1 cellular context compared by ENCODE assay signal in the genomic region with DNA sequence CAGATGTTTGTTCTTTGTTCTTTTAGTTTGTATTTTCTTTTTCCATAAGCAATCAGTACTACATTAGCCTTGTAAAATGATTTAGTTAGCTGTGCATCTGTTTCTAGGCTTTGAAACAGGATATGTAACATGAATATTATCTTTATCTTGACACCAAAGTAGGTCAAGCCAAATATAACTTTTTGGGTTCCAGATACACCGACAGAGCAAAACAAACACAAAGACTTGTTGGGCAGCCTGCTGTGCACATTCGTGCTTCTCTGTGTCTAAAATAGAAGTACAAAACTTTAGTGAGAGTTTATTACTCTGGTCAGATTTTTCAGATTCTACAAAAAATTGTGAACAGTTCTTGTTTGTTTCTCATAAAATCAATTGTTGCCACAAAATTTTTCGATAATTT.
TF ChIP-seq lines count a peak whose summit lies in the region.

No MANE protein-coding gene starts in this region.

TF ChIP-seq in GM12878, 131 proteins besides CTCF, POLR2A, EP300 and RAD21 (continued from another document):
- TF ChIP-seq, protein P1, sequence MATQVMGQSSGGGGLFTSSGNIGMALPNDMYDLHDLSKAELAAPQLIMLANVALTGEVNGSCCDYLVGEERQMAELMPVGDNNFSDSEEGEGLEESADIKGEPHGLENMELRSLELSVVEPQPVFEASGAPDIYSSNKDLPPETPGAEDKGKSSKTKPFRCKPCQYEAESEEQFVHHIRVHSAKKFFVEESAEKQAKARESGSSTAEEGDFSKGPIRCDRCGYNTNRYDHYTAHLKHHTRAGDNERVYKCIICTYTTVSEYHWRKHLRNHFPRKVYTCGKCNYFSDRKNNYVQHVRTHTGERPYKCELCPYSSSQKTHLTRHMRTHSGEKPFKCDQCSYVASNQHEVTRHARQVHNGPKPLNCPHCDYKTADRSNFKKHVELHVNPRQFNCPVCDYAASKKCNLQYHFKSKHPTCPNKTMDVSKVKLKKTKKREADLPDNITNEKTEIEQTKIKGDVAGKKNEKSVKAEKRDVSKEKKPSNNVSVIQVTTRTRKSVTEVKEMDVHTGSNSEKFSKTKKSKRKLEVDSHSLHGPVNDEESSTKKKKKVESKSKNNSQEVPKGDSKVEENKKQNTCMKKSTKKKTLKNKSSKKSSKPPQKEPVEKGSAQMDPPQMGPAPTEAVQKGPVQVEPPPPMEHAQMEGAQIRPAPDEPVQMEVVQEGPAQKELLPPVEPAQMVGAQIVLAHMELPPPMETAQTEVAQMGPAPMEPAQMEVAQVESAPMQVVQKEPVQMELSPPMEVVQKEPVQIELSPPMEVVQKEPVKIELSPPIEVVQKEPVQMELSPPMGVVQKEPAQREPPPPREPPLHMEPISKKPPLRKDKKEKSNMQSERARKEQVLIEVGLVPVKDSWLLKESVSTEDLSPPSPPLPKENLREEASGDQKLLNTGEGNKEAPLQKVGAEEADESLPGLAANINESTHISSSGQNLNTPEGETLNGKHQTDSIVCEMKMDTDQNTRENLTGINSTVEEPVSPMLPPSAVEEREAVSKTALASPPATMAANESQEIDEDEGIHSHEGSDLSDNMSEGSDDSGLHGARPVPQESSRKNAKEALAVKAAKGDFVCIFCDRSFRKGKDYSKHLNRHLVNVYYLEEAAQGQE (IDR thresholded peaks at IDR 0.05; ENCODE audit: low read depth, low read length): no peak
- TF ChIP-seq, protein P2, sequence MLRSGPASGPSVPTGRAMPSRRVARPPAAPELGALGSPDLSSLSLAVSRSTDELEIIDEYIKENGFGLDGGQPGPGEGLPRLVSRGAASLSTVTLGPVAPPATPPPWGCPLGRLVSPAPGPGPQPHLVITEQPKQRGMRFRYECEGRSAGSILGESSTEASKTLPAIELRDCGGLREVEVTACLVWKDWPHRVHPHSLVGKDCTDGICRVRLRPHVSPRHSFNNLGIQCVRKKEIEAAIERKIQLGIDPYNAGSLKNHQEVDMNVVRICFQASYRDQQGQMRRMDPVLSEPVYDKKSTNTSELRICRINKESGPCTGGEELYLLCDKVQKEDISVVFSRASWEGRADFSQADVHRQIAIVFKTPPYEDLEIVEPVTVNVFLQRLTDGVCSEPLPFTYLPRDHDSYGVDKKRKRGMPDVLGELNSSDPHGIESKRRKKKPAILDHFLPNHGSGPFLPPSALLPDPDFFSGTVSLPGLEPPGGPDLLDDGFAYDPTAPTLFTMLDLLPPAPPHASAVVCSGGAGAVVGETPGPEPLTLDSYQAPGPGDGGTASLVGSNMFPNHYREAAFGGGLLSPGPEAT (IDR thresholded peaks at IDR 0.05; ENCODE audit: low read depth): no peak
